8 cellular contexts compared by ENCODE assay signal in the genomic region with DNA sequence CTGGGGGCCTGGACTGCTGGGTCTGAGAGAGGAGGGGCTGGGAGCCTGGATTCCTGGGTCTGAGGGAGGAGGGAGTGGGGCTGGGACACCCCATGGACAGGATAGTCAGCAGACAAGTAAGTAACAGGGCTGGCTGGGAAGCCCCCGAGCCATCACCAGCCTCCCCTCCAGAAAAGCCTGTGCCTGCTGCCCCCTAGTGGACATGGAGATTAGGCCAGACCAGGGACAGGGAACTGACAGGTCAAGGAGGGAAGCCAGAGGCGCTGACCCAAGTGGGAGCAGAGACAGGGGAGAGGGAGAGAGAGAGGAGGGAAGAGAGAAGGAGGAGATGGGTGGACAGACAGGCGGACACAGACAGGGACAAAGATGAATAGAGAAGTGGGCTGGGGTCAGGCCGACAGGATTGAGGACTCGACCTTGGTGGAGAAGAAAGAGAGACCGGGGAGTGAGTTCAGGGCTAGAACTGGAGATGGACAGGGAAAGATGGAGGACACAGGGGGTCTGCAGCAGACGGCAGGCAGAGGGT. TPM values are rescaled to one million over a fixed set of nuclear protein-coding genes. Genes with fewer than 3 reads are reported as not detected.
DNase-seq lines count a peak whose midpoint lies in the region; TF ChIP-seq lines count a peak whose summit lies in the region.

No MANE protein-coding gene starts in this region.

- H3K4me3 ChIP-seq in Peyer's patch (no peak overlapping the region), fibroblast of pulmonary artery (replicated peaks; ENCODE audit: low read depth, low read length) (no peak overlapping the region)

- peak; percentile 88 for DNase-seq in Calu3
- DNase-seq in HK-2 (ENCODE audit: unreplicated experiment), result peak; percentile 74
- peak; percentile 78 to 90 (median 85) for DNase-seq in Peyer's patch
- peak; percentile 86 to 89 for DNase-seq in activated T-cell treated with anti-CD3 and anti-CD28 coated beads, Interleukin-2, amount 50 U/mL, for 48 hours
- DNase-seq in fibroblast of pulmonary artery (ENCODE audit: low read depth), result peak; percentile 54
- peak in 46 of 56 donors; percentile 1 to 71 (median 17) for DNase-seq in nucleus accumbens (lab: John Stamatoyannopoulos, UW)
- DNase-seq in type B pancreatic cell (ENCODE audit: extremely low spot score, unreplicated experiment), result peak; percentile 84
- no peak for DNase-seq in GF-D8 (lab: John Stamatoyannopoulos, UW)

- H3K27ac Mint-ChIP-seq in Calu3 (ENCODE audit: unreplicated experiment) (no peak overlapping the region), type B pancreatic cell (no peak overlapping the region)

- peaks cover 0 to 17% (median 6%) of the 10 kb centered on the region in 4 donors for H3K4me1 ChIP-seq in Peyer's patch

- TF ChIP-seq POLR2A in Peyer's patch (IDR thresholded peaks at IDR 0.05), result no peak

- H3K9me3 Mint-ChIP-seq in Calu3 (ENCODE audit: low read depth, unreplicated experiment) (no peaks in the 10 kb centered on the region), type B pancreatic cell (no peaks in the 10 kb centered on the region)

- H3K9me3 ChIP-seq in Peyer's patch, result no peaks in the 10 kb centered on the region

- H3K4me1 Mint-ChIP-seq in Calu3 (ENCODE audit: low read depth, unreplicated experiment) (peaks cover 20% of the 10 kb centered on the region), type B pancreatic cell (ENCODE audit: unreplicated experiment) (peaks cover 12% of the 10 kb centered on the region)

- H3K36me3 ChIP-seq in Peyer's patch, result no peaks in the 10 kb centered on the region

- H3K27me3 ChIP-seq in Peyer's patch, result peaks cover 0 to 21% of the 10 kb centered on the region in 2 donors

- peak; percentile 86 for TF ChIP-seq CTCF in Calu3 (IDR thresholded peaks at IDR 0.05; ENCODE audit: unreplicated experiment)
- peak; percentile 67 to 89 (median 80) for TF ChIP-seq CTCF in Peyer's patch (IDR thresholded peaks at IDR 0.05)
- TF ChIP-seq CTCF in fibroblast of pulmonary artery (IDR thresholded peaks at IDR 0.05; ENCODE audit: low read length, missing control alignments), result peak; percentile 94
- TF ChIP-seq CTCF in type B pancreatic cell (conservative IDR thresholded peaks at IDR 0.05), result peak; percentile 90

- intact Hi-C loops in Calu3 (cut with micrococcal nuclease; ENCODE audit: unreplicated experiment), result loop anchor here (2.0 kb wide), 2 partner anchors 48 to 62 kb away; no protein-coding TSS in a partner anchor

- no peak overlapping the region for H3K4me3 Mint-ChIP-seq in Calu3 (ENCODE audit: low read depth, unreplicated experiment)
- no peak overlapping the region for H3K4me3 Mint-ChIP-seq in type B pancreatic cell

- H3K27ac ChIP-seq in Peyer's patch, result no peak overlapping the region

- H3K27me3 Mint-ChIP-seq in Calu3 (ENCODE audit: unreplicated experiment) (peaks cover under 1% of the 10 kb centered on the region), type B pancreatic cell (peaks cover 78% of the 10 kb centered on the region)

- CTCF ChIA-PET in Calu3 (lab: Charles Lee), result interaction anchor here (0.7 kb wide), 2 partner anchors 180 to 423 kb away, joined by 3 read pairs; no protein-coding TSS in a partner anchor

- H3K36me3 Mint-ChIP-seq in Calu3 (ENCODE audit: insufficient read depth, unreplicated experiment) (peaks cover 4% of the 10 kb centered on the region), type B pancreatic cell (no peaks in the 10 kb centered on the region)

- no TSS peak for BruUV-seq in Calu3 (replicated peaks; lab: Mats Ljungman, UMichigan)

RNA-seq across cellular contexts. Expression of gene ERFL, which starts 6.7 kb away (rescaled TPM):
- total RNA-seq in Calu3 (2022), result 0.21 and 0.29 TPM in 2 replicates
- 1 to 10 TPM in 2 of 4 donors, under 1 TPM in 1, not detected in 1; 0.94 to 1.7 (median 1.7) TPM for total RNA-seq in Peyer's patch
- total RNA-seq in type B pancreatic cell (ENCODE audit: low replicate concordance), result 0.17 and 0.24 TPM in 2 replicates

RNA-seq across cellular contexts. Expression of gene RABAC1, which starts 24.2 kb away (rescaled TPM):
- 116 and 126 TPM in 2 replicates for total RNA-seq in Calu3 (2022)
- total RNA-seq in Peyer's patch, result 100 to 1,000 TPM in 3 of 4 donors, 10 to 100 TPM in 1; 81.7 to 146 (median 124) TPM
- total RNA-seq in type B pancreatic cell (ENCODE audit: low replicate concordance), result 124 and 140 TPM in 2 replicates

RNA-seq across cellular contexts. Expression of gene ARHGEF1, which starts 51.9 kb away (rescaled TPM):
- total RNA-seq in Calu3 (2022), result 122 and 163 TPM in 2 replicates
- total RNA-seq in Peyer's patch, result 100 to 1,000 TPM in 3 of 4 donors, 10 to 100 TPM in 1; 90.0 to 368 (median 148) TPM
- total RNA-seq in type B pancreatic cell (ENCODE audit: low replicate concordance), result 51.7 and 58.9 TPM in 2 replicates

RNA-seq across cellular contexts. Expression of gene CD79A, which starts 57.8 kb away (rescaled TPM):
- 0.45 and 0.59 TPM in 2 replicates for total RNA-seq in Calu3 (2022)
- 10 to 100 TPM in 1 of 4 donors, 1 to 10 TPM in 3; 2.8 to 65.2 (median 4.2) TPM for total RNA-seq in Peyer's patch
- total RNA-seq in type B pancreatic cell (ENCODE audit: low replicate concordance), result 0.48 and 0.52 TPM in 2 replicates

RNA-seq across cellular contexts. Expression of gene ATP1A3, which starts 59.1 kb away (rescaled TPM):
- total RNA-seq in Calu3 (2022) (1.1 and 1.7 TPM in 2 replicates), Peyer's patch (1 to 10 TPM in 1 of 4 donors, under 1 TPM in 3; 0.35 to 1.3 (median 0.81) TPM), type B pancreatic cell (ENCODE audit: low replicate concordance) (5.6 TPM in 1 of 2 replicates, not detected in the other)
